In the genomic region with DNA sequence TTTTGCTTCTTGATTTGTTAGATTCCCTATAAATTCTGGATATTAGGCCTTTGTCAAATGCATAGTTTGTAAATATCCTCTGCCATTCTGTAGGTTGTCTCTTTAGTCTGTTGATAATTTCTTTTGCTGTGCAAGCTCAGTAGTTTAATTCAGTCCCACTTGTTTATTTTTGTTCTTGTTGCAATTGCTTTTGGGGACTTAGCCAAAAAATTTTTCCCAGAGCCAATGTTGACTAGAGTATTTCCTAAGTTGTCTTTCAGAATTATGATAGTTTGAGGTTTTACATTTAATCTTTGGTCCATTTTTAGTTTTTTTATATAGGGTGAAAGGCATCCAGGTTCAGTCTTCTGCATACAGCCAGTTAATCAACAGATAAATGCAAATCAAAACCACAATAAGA, we compare ENCODE assay signal across 37 cellular contexts.
"Had no signal": no experiment of that assay in that cellular context is flagged by ENCODE, and none has a peak within 500 bp of the region (broad histone marks: within the 10 kb centered on the region; RNA-seq: fewer than 3 reads in every experiment).

No MANE protein-coding gene starts in this region.

- H3K9me3 ChIP-seq: adrenal gland, body of pancreas had no signal

- H3K27ac Mint-ChIP-seq: activated B cell treated with CpG ODN at 0.5 μM for 24 hours; activated CD4-positive, alpha-beta memory T cell treated with anti-CD3 and anti-CD28 coated beads for 36 hours; activated CD4-positive, alpha-beta T cell treated with anti-CD3 and anti-CD28 coated beads, Interleukin-2, amount 10 ng/mL, durations not matched to agents 24 days and 14 days; activated CD8-positive, alpha-beta T cell treated with anti-CD3 and anti-CD28 coated beads for 36 hours; activated naive CD4-positive, alpha-beta T cell treated with anti-CD3 and anti-CD28 coated beads for 36 hours; activated naive CD4-positive, alpha-beta T cell treated with anti-CD3 and anti-CD28 coated beads, Interleukin-2, amount 50 U/mL, for 72 hours; activated naive CD8-positive, alpha-beta T cell treated with anti-CD3 and anti-CD28 coated beads for 36 hours; activated T-cell treated with anti-CD3 and anti-CD28 coated beads, Interleukin-2, amount 50 U/mL, for 72 hours; activated T-helper 1 cell treated with anti-CD3 and anti-CD28 coated beads, Interleukin-12 subunit alpha, Interleukin-12 subunit beta, Interleukin-2, Interleukin-4 antibody, amounts not matched to agents 30 ng/mL and 10 ng/mL and 1 ng/mL, durations not matched to agents 14 hours and 24 hours and 36 hours; activated T-helper 17 cell treated with anti-CD3 and anti-CD28 coated beads, Interleukin-2, amount 50 U/mL, for 72 hours; T-helper 1 cell treated with Interleukin-12 subunit alpha and Interleukin-12 subunit beta and Interleukin-4 antibody, amounts not matched to agents 30 μg/mL and 1 μg/mL, for 36 hours; T-helper 2 cell treated with Interferon-gamma antibody and Interleukin-4, amounts not matched to agents 5 μg/mL and 100 μg/mL, for 36 hours had no signal

- H3K27me3 Mint-ChIP-seq: activated B cell treated with CpG ODN at 0.5 μM for 24 hours; activated CD4-positive, alpha-beta memory T cell treated with anti-CD3 and anti-CD28 coated beads for 36 hours; activated CD4-positive, alpha-beta T cell treated with anti-CD3 and anti-CD28 coated beads, Interleukin-2, amount 10 ng/mL, durations not matched to agents 24 days and 14 days; activated CD8-positive, alpha-beta T cell treated with anti-CD3 and anti-CD28 coated beads for 36 hours; activated naive CD8-positive, alpha-beta T cell treated with anti-CD3 and anti-CD28 coated beads for 36 hours; activated T-helper 17 cell treated with anti-CD3 and anti-CD28 coated beads, Interleukin-2, amount 50 U/mL, for 72 hours; central memory CD8-positive, alpha-beta T cell had no signal

- ATAC-seq: activated CD8-positive, alpha-beta T cell treated with anti-CD3 and anti-CD28 coated beads for 36 hours; activated naive CD4-positive, alpha-beta T cell treated with anti-CD3 and anti-CD28 coated beads, Interleukin-2, amount 50 U/mL, for 72 hours; activated T-cell treated with anti-CD3 and anti-CD28 coated beads, Interleukin-2, amount 50 U/mL, for 4 hours; activated T-cell treated with anti-CD3 and anti-CD28 coated beads, Interleukin-2, amount 50 U/mL, for 72 hours; activated T-helper 17 cell treated with anti-CD3 and anti-CD28 coated beads, Interleukin-2, amount 50 U/mL, for 72 hours; body of pancreas had no signal

- H3K36me3 ChIP-seq: adrenal gland, brain microvascular endothelial cell, cardiac muscle cell had no signal

- H3K4me1 ChIP-seq: body of pancreas had no signal

- H3K27me3 ChIP-seq: adrenal gland, body of pancreas, brain microvascular endothelial cell, cardiac muscle cell had no signal

- H3K9me3 Mint-ChIP-seq: activated CD4-positive, alpha-beta T cell treated with anti-CD3 and anti-CD28 coated beads, Interleukin-2, amount 10 ng/mL, durations not matched to agents 24 days and 14 days; activated T-helper 1 cell treated with anti-CD3 and anti-CD28 coated beads, Interleukin-12 subunit alpha, Interleukin-12 subunit beta, Interleukin-2, Interleukin-4 antibody, amounts not matched to agents 30 ng/mL and 10 ng/mL and 1 ng/mL, durations not matched to agents 14 hours and 24 hours and 36 hours; T-helper 1 cell treated with Interleukin-12 subunit alpha and Interleukin-12 subunit beta and Interleukin-4 antibody, amounts not matched to agents 30 μg/mL and 1 μg/mL, for 36 hours; T-helper 2 cell treated with Interferon-gamma antibody and Interleukin-4, amounts not matched to agents 5 μg/mL and 100 μg/mL, for 36 hours had no signal

- H3K4me3 ChIP-seq: adrenal gland, body of pancreas, cardiac muscle cell had no signal

- H3K4me3 Mint-ChIP-seq: activated B cell treated with CpG ODN at 0.5 μM for 24 hours; activated CD4-positive, alpha-beta memory T cell treated with anti-CD3 and anti-CD28 coated beads for 36 hours; activated CD4-positive, alpha-beta T cell treated with anti-CD3 and anti-CD28 coated beads, Interleukin-2, amount 10 ng/mL, durations not matched to agents 24 days and 14 days; activated CD8-positive, alpha-beta T cell treated with anti-CD3 and anti-CD28 coated beads for 36 hours; activated naive CD4-positive, alpha-beta T cell treated with anti-CD3 and anti-CD28 coated beads for 36 hours; activated naive CD8-positive, alpha-beta T cell treated with anti-CD3 and anti-CD28 coated beads for 36 hours; activated T-cell treated with anti-CD3 and anti-CD28 coated beads, Interleukin-2, amount 50 U/mL, for 4 hours; activated T-cell treated with anti-CD3 and anti-CD28 coated beads, Interleukin-2, amount 50 U/mL, for 72 hours; activated T-helper 1 cell treated with anti-CD3 and anti-CD28 coated beads, Interleukin-12 subunit alpha, Interleukin-12 subunit beta, Interleukin-2, Interleukin-4 antibody, amounts not matched to agents 30 ng/mL and 10 ng/mL and 1 ng/mL, durations not matched to agents 14 hours and 24 hours and 36 hours; activated T-helper 17 cell treated with anti-CD3 and anti-CD28 coated beads, Interleukin-2, amount 50 U/mL, for 72 hours; central memory CD8-positive, alpha-beta T cell; T-helper 1 cell treated with Interleukin-12 subunit alpha and Interleukin-12 subunit beta and Interleukin-4 antibody, amounts not matched to agents 30 μg/mL and 1 μg/mL, for 36 hours; T-helper 2 cell treated with Interferon-gamma antibody and Interleukin-4, amounts not matched to agents 5 μg/mL and 100 μg/mL, for 36 hours had no signal

- H3K4me1 Mint-ChIP-seq: activated B cell treated with CpG ODN at 0.5 μM for 24 hours; activated CD4-positive, alpha-beta T cell treated with anti-CD3 and anti-CD28 coated beads, Interleukin-2, amount 10 ng/mL, durations not matched to agents 24 days and 14 days; activated naive CD8-positive, alpha-beta T cell treated with anti-CD3 and anti-CD28 coated beads for 36 hours; activated T-helper 17 cell treated with anti-CD3 and anti-CD28 coated beads, Interleukin-2, amount 50 U/mL, for 72 hours; central memory CD8-positive, alpha-beta T cell had no signal

- H3K27ac ChIP-seq: adrenal gland, body of pancreas, brain microvascular endothelial cell, cardiac muscle cell, VCaP had no signal

- H3K36me3 Mint-ChIP-seq: activated CD4-positive, alpha-beta memory T cell treated with anti-CD3 and anti-CD28 coated beads for 36 hours had no signal

- DNase-seq: activated B cell treated with CpG ODN at 0.5 μM for 24 hours; activated CD4-positive, alpha-beta memory T cell treated with anti-CD3 and anti-CD28 coated beads for 36 hours; activated CD4-positive, alpha-beta T cell treated with anti-CD3 and anti-CD28 coated beads for 4 hours; activated CD4-positive, alpha-beta T cell treated with anti-CD3 and anti-CD28 coated beads, Interleukin-2, amount 10 ng/mL, durations not matched to agents 24 days and 14 days; activated CD4-positive, alpha-beta T cell treated with anti-CD3 and anti-CD28 coated beads, Interleukin-2, amount 50 U/mL, for 1 hour; activated CD4-positive, alpha-beta T cell treated with anti-CD3 and anti-CD28 coated beads, Interleukin-2, amount 50 U/mL, for 4 hours; activated CD4-positive, CD25-positive, alpha-beta regulatory T cell treated with anti-CD3 and anti-CD28 coated beads, Interleukin-2, amount 50 U/mL, for 72 hours; activated CD8-positive, alpha-beta memory T cell treated with anti-CD3 and anti-CD28 coated beads, Interleukin-2, amount 50 U/mL, for 4 hours; activated CD8-positive, alpha-beta T cell treated with anti-CD3 and anti-CD28 coated beads for 36 hours; activated effector memory CD4-positive, alpha-beta T cell treated with anti-CD3 and anti-CD28 coated beads, Interleukin-2, amount 50 U/mL, for 16 hours; activated gamma-delta T cell treated with Interleukin-2 at 50 U/mL for 16 hours; activated naive CD4-positive, alpha-beta T cell; activated naive CD4-positive, alpha-beta T cell treated with anti-CD3 and anti-CD28 coated beads for 36 hours; activated naive CD4-positive, alpha-beta T cell treated with anti-CD3 and anti-CD28 coated beads, Interleukin-2, amount 50 U/mL, for 16 hours; activated naive CD8-positive, alpha-beta T cell treated with anti-CD3 and anti-CD28 coated beads for 36 hours; activated T-cell treated with anti-CD3 and anti-CD28 coated beads for 4 hours; activated T-cell treated with anti-CD3 and anti-CD28 coated beads, Interleukin-2, amount 50 U/mL, for 1 hour; activated T-cell treated with anti-CD3 and anti-CD28 coated beads, Interleukin-2, amount 50 U/mL, for 4 hours; activated T-cell treated with anti-CD3 and anti-CD28 coated beads, Interleukin-2, amount 50 U/mL, for 72 hours; adrenal gland; amniotic stem cell; aorta; body of pancreas; brain microvascular endothelial cell; caudate nucleus; cerebellar nuclear complex; T-helper 1 cell; T-helper 2 cell; T-helper 9 cell had no signal
